21 cellular contexts compared by ENCODE assay signal in genomic region chr22:31235076-31235475, GRCh38. TPM values are rescaled to one million over a fixed set of nuclear protein-coding genes. Genes with fewer than 3 reads are reported as not detected.
DNase-seq lines count a peak whose midpoint lies in the region; ATAC-seq, FAIRE-seq and TF ChIP-seq lines count a peak whose summit lies in the region.
"Had no signal": no experiment of that assay in that cellular context is flagged by ENCODE, and none has a peak within 500 bp of the region (broad histone marks: within the 10 kb centered on the region; RNA-seq: fewer than 3 reads in every experiment).

No MANE protein-coding gene starts in this region.

- peaks cover 2 to 23% (median 6%) of the 10 kb centered on the region in 3 experiments; a peak in 4 of 7 replicates for H3K36me3 Mint-ChIP-seq in H9 (ENCODE audit: insufficient read depth in 1 of 3, low read depth in 3 of 3)
- peaks cover 18% of the 10 kb centered on the region for H3K36me3 Mint-ChIP-seq in dendritic cell treated with granulocyte-macrophage colony-stimulating factor and Interleukin-4, amounts not matched to agents 40 ng/mL and 50 ng/mL, for 4 days (ENCODE audit: low read depth)
- peaks cover 3 to 4% of the 10 kb centered on the region in 2 donors for H3K36me3 Mint-ChIP-seq in activated T-cell treated with anti-CD3 and anti-CD28 coated beads, Interleukin-2, amount 50 U/mL, for 72 hours (ENCODE audit: insufficient read depth in 2 of 2)

- no peak overlapping the region for H2BK15ac ChIP-seq in H9 (ENCODE audit: low read depth, low read length)

- peak overlapping the region; percentile 28 for H3K4me3 ChIP-seq in mononuclear cell (ENCODE audit: low read length)
- H3K4me3 ChIP-seq: breast epithelium, thoracic aorta had no signal

- POLR2A ChIA-PET in GM10248 (lab: Yijun Ruan, JAX) = no interaction called here

- no peak overlapping the region for H2BK12ac ChIP-seq in H9 (ENCODE audit: insufficient read length, low read depth, low read length)

- no peak overlapping the region for H3K18ac ChIP-seq in H9 (ENCODE audit: insufficient read length, low read depth, low read length)

- H3K27me3 ChIP-seq in H9 (ENCODE audit: insufficient read depth, low read length) = no peaks in the 10 kb centered on the region
- H3K27me3 ChIP-seq in mononuclear cell (ENCODE audit: insufficient read depth, low read length) = no peaks in the 10 kb centered on the region
- H3K27me3 ChIP-seq: breast epithelium had no signal

- TF ChIP-seq POLR2A in H54 (IDR thresholded peaks at IDR 0.05; ENCODE audit: low read depth, low read length) = no peak

- no peak for FAIRE-seq in H54 (lab: Jason Lieb, UNC)
- FAIRE-seq: GM18507, RCC 7860, small intestine had no signal

- no CpG with 5 or more reads among the region's 3 CpGs for WGBS in H9 (ENCODE audit: extremely low coverage, insufficient read length, low lambda C conversion rate)

- no peak overlapping the region for H3K23ac ChIP-seq in H9 (ENCODE audit: insufficient read length, low read depth, low read length)

- no peak overlapping the region for H2BK20ac ChIP-seq in H9 (ENCODE audit: low read depth, low read length, poor library complexity, severe bottlenecking)

- H3K4ac ChIP-seq in H9 (ENCODE audit: low read depth, low read length) = no peak overlapping the region

- no peak overlapping the region for H4K91ac ChIP-seq in H9 (ENCODE audit: insufficient read length, low read depth, low read length)

- no peak overlapping the region for H2BK5ac ChIP-seq in H9 (ENCODE audit: insufficient read length, low read length)

- no peak overlapping the region for H4K5ac ChIP-seq in H9 (ENCODE audit: insufficient read length, low read depth, low read length)

- intact Hi-C loops in dendritic cell treated with granulocyte-macrophage colony-stimulating factor and Interleukin-4, amounts not matched to agents 40 ng/mL and 50 ng/mL, for 4 days (cut with micrococcal nuclease) = no loop called here

- peak overlapping the region in 2 of 3 experiments; percentile 15 to 30; a peak in 3 of 7 replicates for H3K27ac Mint-ChIP-seq in H9
- H3K27ac Mint-ChIP-seq in dendritic cell treated with granulocyte-macrophage colony-stimulating factor and Interleukin-4, amounts not matched to agents 40 ng/mL and 50 ng/mL, for 4 days = peak overlapping the region; percentile 11
- no peak overlapping the region for H3K27ac Mint-ChIP-seq in activated T-cell treated with anti-CD3 and anti-CD28 coated beads, Interleukin-2, amount 50 U/mL, for 72 hours

- no peak overlapping the region for H3K9ac ChIP-seq in H9 (ENCODE audit: extremely low read depth, insufficient read length, low read length)

- H3K23me2 ChIP-seq in H9 (ENCODE audit: insufficient read length, low read depth, low read length, poor library complexity, severe bottlenecking) = no peaks in the 10 kb centered on the region

- H3K14ac ChIP-seq in H9 (ENCODE audit: insufficient read depth, low read length) = no peak overlapping the region

- H3K4me1 Mint-ChIP-seq in H9 = no peaks in the 10 kb centered on the region; a peak in 1 of 4 replicates
- H3K4me1 Mint-ChIP-seq in dendritic cell treated with granulocyte-macrophage colony-stimulating factor and Interleukin-4, amounts not matched to agents 40 ng/mL and 50 ng/mL, for 4 days (ENCODE audit: low read depth) = peaks cover 53% of the 10 kb centered on the region
- peaks cover 14% of the 10 kb centered on the region for H3K4me1 Mint-ChIP-seq in activated T-cell treated with anti-CD3 and anti-CD28 coated beads, Interleukin-2, amount 50 U/mL, for 72 hours (ENCODE audit: low read depth)

- no peaks in the 10 kb centered on the region for H3K9me3 Mint-ChIP-seq in H9
- H3K9me3 Mint-ChIP-seq in dendritic cell treated with granulocyte-macrophage colony-stimulating factor and Interleukin-4, amounts not matched to agents 40 ng/mL and 50 ng/mL, for 4 days = no peaks in the 10 kb centered on the region
- no peaks in the 10 kb centered on the region for H3K9me3 Mint-ChIP-seq in activated T-cell treated with anti-CD3 and anti-CD28 coated beads, Interleukin-2, amount 50 U/mL, for 72 hours

- no peaks in the 10 kb centered on the region for H3K79me2 ChIP-seq in H9 (ENCODE audit: insufficient read depth, low read length)

- no peak overlapping the region for H2AK5ac ChIP-seq in H9 (ENCODE audit: insufficient read length, low read length)

- DNase-seq in CD1c-positive myeloid dendritic cell (ENCODE audit: extremely low spot score) (peak; percentile 39), H9 (no peak), H54 (ENCODE audit: insufficient read length, low spot score) (no peak), GM10248 (ENCODE audit: extremely low spot score) (no peak), NCI-H1092 (lab: John Stamatoyannopoulos, UW) (no peak)
- no peak for DNase-seq in activated T-cell treated with anti-CD3 and anti-CD28 coated beads, Interleukin-2, amount 50 U/mL, for 72 hours
- DNase-seq: activated T-cell treated with anti-CD3 and anti-CD28 coated beads, Interleukin-2, amount 50 U/mL, for 1 hour; effector CD8-positive, alpha-beta T cell; kidney glomerular epithelial cell; NCI-H1436 treated with DMSO at 0.1 percent for 48 hours; NCI-H82; posterior cingulate gyrus; small intestine had no signal

- H2AFZ ChIP-seq in H9 (ENCODE audit: low read length) = no peak overlapping the region

- H3K4me1 ChIP-seq in H9 (ENCODE audit: insufficient read depth, low read length) = no peaks in the 10 kb centered on the region
- H3K4me1 ChIP-seq in mononuclear cell (ENCODE audit: insufficient read depth, low read length) = peaks cover 64% of the 10 kb centered on the region
- H3K4me1 ChIP-seq: breast epithelium had no signal

- H3K56ac ChIP-seq in H9 (ENCODE audit: insufficient read length, low read depth, low read length) = no peak overlapping the region

- H3K4me2 ChIP-seq in H9 (ENCODE audit: insufficient read depth, insufficient read length, low read length) = no peak overlapping the region

- no peaks in the 10 kb centered on the region for H3K9me3 ChIP-seq in H9 (ENCODE audit: control insufficient read depth, low read depth, low read length)
- no peaks in the 10 kb centered on the region for H3K9me3 ChIP-seq in mononuclear cell (ENCODE audit: low read depth, low read length)
- H3K9me3 ChIP-seq: breast epithelium, thoracic aorta had no signal

- CTCF ChIA-PET in GM10248 (lab: Yijun Ruan, JAX) = interaction anchor here (0.7 to 1.0 kb wide), 4 partner anchors 10 to 38 kb away, joined by 3 to 4 read pairs (median 3); no protein-coding TSS in a partner anchor

- no peak overlapping the region for H3K4me3 Mint-ChIP-seq in H9
- no peak overlapping the region for H3K4me3 Mint-ChIP-seq in dendritic cell treated with granulocyte-macrophage colony-stimulating factor and Interleukin-4, amounts not matched to agents 40 ng/mL and 50 ng/mL, for 4 days
- no peak overlapping the region for H3K4me3 Mint-ChIP-seq in activated T-cell treated with anti-CD3 and anti-CD28 coated beads, Interleukin-2, amount 50 U/mL, for 72 hours

- no peaks in the 10 kb centered on the region for H4K20me1 ChIP-seq in H9 (ENCODE audit: control insufficient read depth, insufficient read depth, insufficient read length)

- no peaks in the 10 kb centered on the region for H3K27me3 Mint-ChIP-seq in H9 (ENCODE audit: low read depth)
- H3K27me3 Mint-ChIP-seq in dendritic cell treated with granulocyte-macrophage colony-stimulating factor and Interleukin-4, amounts not matched to agents 40 ng/mL and 50 ng/mL, for 4 days = no peaks in the 10 kb centered on the region
- no peaks in the 10 kb centered on the region for H3K27me3 Mint-ChIP-seq in activated T-cell treated with anti-CD3 and anti-CD28 coated beads, Interleukin-2, amount 50 U/mL, for 72 hours (ENCODE audit: low read depth)

- TF ChIP-seq CTCF in H9 (conservative IDR thresholded peaks at IDR 0.05) (no peak), GM10248 (IDR thresholded peaks at IDR 0.05; ENCODE audit: control extremely low read depth, extremely low read depth, low read depth, missing control alignments) (no peak)

- no peak overlapping the region for H2BK120ac ChIP-seq in H9 (ENCODE audit: low read depth, low read length, poor library complexity, severe bottlenecking)

- no peak overlapping the region for H3K27ac ChIP-seq in H9 (ENCODE audit: insufficient read length, low read depth, low read length)
- H3K27ac ChIP-seq: breast epithelium, thoracic aorta had no signal

- no peak overlapping the region for H4K8ac ChIP-seq in H9 (replicated peaks; ENCODE audit: insufficient read length, low read depth, low read length)

- no peak for ATAC-seq in activated T-cell treated with anti-CD3 and anti-CD28 coated beads, Interleukin-2, amount 50 U/mL, for 72 hours (replicated peaks in 1 of 2)
- ATAC-seq: HCT116, SK-N-SH treated with all-trans-retinoic acid at 6 μM for 48 hours had no signal

- H3T11ph ChIP-seq in H9 (ENCODE audit: low read length) = no peak overlapping the region

- H3K79me1 ChIP-seq in H9 (ENCODE audit: insufficient read depth, low read depth, low read length, poor library complexity, severe bottlenecking) = no peaks in the 10 kb centered on the region

RNA-seq across cellular contexts. Expression of gene LIMK2, which starts 23.0 kb away (rescaled TPM):
- 50.5 and 51.3 TPM in 2 replicates for total RNA-seq in H9 (2021)
- 19.7 TPM for total RNA-seq in mononuclear cell
- 10 to 100 TPM; 36.2 to 37.0 TPM for total RNA-seq in activated T-cell treated with anti-CD3 and anti-CD28 coated beads, Interleukin-2, amount 50 U/mL, for 72 hours

RNA-seq across cellular contexts. Expression of gene PIK3IP1, which starts 57.2 kb away (rescaled TPM):
- 0.87 and 0.92 TPM in 2 replicates for total RNA-seq in H9 (2021)
- 608 TPM for total RNA-seq in mononuclear cell
- total RNA-seq in activated T-cell treated with anti-CD3 and anti-CD28 coated beads, Interleukin-2, amount 50 U/mL, for 72 hours = 10 to 100 TPM; 34.1 to 39.5 TPM

Comparison
In these comparisons a context has a peak if more than half of its experiments do, and no peak if none do; other contexts are left out.
1. RNA of gene PIK3IP1, which starts 57.2 kb away (total RNA-seq): 608 TPM in mononuclear cell (single experiment) and 34.1 to 39.5 TPM in activated T-cell treated with anti-CD3 and anti-CD28 coated beads, Interleukin-2, amount 50 U/mL, for 72 hours; 0.87 to 0.92 TPM in H9; every median in the first group is over 10 times any median in the second.